ENCODE assay signal across 1 cellular context in the genomic region with DNA sequence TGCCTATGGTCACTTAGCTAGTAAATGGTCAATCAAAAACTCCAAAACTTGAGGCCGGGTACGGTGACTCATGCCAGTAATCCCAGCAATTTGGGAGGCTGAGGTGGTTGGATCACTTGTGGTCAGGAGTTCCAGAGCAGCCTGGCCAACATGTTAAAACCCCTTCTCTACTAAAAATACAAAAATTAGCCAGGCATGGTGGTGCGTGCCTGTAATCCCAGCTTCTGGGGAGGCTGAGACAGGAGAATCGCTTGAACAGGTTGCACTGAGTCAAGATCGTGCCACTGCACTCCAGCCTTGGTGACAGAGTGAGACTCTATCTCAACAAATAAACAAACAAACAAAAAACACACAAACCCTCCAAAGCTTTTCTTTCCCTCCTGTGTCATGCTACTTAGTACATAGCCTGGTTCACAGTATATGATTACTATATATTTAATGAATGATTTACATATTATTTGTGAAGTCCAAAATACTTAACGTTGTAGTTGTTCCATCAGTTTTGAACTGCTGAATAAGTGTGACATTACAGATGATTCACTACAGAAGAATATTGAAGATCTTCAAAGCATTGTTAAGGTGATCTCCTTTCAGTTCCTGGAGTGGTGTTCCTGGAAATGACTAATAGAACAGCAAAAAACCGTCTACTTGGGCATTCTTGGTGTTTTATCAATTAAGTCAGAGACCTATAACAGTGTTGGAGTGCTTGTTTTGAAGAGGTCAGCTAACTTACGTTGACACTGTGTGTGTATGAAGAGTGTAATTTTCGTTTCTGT.
A peak's percentile ranks its signal among the peaks of the same experiment; 100 is the strongest.
TF ChIP-seq lines count a peak whose summit lies in the region.

No MANE protein-coding gene starts in this region.

TF ChIP-seq in A549, 52 proteins besides CTCF, POLR2A, EP300 and RAD21 (continued from another document):
- TF ChIP-seq, protein P1, sequence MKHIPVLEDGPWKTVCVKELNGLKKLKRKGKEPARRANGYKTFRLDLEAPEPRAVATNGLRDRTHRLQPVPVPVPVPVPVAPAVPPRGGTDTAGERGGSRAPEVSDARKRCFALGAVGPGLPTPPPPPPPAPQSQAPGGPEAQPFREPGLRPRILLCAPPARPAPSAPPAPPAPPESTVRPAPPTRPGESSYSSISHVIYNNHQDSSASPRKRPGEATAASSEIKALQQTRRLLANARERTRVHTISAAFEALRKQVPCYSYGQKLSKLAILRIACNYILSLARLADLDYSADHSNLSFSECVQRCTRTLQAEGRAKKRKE (CRISPR knock-in tag; IDR thresholded peaks at IDR 0.05; ENCODE audit: low read depth), result no peak
- TF ChIP-seq FOSL2 (IDR thresholded peaks at IDR 0.05) (peak; percentile 54; the same call in 1 of the 2 replicates), FOSL2 (CRISPR knock-in tag; IDR thresholded peaks at IDR 0.05) (peak; percentile 66), CHD4 (IDR thresholded peaks at IDR 0.05; ENCODE audit: borderline replicate concordance) (no peak), POLR2AphosphoS2 (conservative IDR thresholded peaks at IDR 0.05; ENCODE audit: low read length) (no peak), ZNF302 (CRISPR knock-in tag; IDR thresholded peaks at IDR 0.05) (no peak), ESRRA (IDR thresholded peaks at IDR 0.05; ENCODE audit: borderline replicate concordance, low read length) (no peak), NFE2L2 (conservative IDR thresholded peaks at IDR 0.05; ENCODE audit: low read length) (no peak), TFCP2L1 (CRISPR knock-in tag; IDR thresholded peaks at IDR 0.05) (no peak), JUN (IDR thresholded peaks at IDR 0.05) (no peak), HEYL (CRISPR knock-in tag; IDR thresholded peaks at IDR 0.05) (no peak), FOXS1 (CRISPR knock-in tag; IDR thresholded peaks at IDR 0.05) (no peak)
- TF ChIP-seq, protein P2, sequence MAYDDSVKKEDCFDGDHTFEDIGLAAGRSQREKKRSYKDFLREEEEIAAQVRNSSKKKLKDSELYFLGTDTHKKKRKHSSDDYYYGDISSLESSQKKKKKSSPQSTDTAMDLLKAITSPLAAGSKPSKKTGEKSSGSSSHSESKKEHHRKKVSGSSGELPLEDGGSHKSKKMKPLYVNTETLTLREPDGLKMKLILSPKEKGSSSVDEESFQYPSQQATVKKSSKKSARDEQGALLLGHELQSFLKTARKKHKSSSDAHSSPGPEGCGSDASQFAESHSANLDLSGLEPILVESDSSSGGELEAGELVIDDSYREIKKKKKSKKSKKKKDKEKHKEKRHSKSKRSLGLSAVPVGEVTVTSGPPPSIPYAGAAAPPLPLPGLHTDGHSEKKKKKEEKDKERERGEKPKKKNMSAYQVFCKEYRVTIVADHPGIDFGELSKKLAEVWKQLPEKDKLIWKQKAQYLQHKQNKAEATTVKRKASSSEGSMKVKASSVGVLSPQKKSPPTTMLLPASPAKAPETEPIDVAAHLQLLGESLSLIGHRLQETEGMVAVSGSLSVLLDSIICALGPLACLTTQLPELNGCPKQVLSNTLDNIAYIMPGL (CRISPR knock-in tag; IDR thresholded peaks at IDR 0.05; ENCODE audit: borderline replicate concordance), result no peak
